In genomic region chr4:26782168-26782829, GRCh38 we compare ENCODE assay signal across 1 cellular context.
A peak's percentile ranks its signal among the peaks of the same experiment; 100 is the strongest.
TF ChIP-seq lines count a peak whose summit lies in the region.

No MANE protein-coding gene starts in this region.

TF ChIP-seq in K562, 482 proteins besides CTCF, POLR2A, EP300 and RAD21 (continued from another document and continues in another):
- TF ChIP-seq, protein P1, sequence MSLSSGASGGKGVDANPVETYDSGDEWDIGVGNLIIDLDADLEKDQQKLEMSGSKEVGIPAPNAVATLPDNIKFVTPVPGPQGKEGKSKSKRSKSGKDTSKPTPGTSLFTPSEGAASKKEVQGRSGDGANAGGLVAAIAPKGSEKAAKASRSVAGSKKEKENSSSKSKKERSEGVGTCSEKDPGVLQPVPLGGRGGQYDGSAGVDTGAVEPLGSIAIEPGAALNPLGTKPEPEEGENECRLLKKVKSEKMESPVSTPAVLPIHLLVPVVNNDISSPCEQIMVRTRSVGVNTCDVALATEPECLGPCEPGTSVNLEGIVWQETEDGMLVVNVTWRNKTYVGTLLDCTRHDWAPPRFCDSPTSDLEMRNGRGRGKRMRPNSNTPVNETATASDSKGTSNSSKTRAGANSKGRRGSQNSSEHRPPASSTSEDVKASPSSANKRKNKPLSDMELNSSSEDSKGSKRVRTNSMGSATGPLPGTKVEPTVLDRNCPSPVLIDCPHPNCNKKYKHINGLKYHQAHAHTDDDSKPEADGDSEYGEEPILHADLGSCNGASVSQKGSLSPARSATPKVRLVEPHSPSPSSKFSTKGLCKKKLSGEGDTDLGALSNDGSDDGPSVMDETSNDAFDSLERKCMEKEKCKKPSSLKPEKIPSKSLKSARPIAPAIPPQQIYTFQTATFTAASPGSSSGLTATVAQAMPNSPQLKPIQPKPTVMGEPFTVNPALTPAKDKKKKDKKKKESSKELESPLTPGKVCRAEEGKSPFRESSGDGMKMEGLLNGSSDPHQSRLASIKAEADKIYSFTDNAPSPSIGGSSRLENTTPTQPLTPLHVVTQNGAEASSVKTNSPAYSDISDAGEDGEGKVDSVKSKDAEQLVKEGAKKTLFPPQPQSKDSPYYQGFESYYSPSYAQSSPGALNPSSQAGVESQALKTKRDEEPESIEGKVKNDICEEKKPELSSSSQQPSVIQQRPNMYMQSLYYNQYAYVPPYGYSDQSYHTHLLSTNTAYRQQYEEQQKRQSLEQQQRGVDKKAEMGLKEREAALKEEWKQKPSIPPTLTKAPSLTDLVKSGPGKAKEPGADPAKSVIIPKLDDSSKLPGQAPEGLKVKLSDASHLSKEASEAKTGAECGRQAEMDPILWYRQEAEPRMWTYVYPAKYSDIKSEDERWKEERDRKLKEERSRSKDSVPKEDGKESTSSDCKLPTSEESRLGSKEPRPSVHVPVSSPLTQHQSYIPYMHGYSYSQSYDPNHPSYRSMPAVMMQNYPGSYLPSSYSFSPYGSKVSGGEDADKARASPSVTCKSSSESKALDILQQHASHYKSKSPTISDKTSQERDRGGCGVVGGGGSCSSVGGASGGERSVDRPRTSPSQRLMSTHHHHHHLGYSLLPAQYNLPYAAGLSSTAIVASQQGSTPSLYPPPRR (CRISPR knock-in tag; IDR thresholded peaks at IDR 0.05; ENCODE audit: borderline replicate concordance): no peak
- TF ChIP-seq, protein P2, sequence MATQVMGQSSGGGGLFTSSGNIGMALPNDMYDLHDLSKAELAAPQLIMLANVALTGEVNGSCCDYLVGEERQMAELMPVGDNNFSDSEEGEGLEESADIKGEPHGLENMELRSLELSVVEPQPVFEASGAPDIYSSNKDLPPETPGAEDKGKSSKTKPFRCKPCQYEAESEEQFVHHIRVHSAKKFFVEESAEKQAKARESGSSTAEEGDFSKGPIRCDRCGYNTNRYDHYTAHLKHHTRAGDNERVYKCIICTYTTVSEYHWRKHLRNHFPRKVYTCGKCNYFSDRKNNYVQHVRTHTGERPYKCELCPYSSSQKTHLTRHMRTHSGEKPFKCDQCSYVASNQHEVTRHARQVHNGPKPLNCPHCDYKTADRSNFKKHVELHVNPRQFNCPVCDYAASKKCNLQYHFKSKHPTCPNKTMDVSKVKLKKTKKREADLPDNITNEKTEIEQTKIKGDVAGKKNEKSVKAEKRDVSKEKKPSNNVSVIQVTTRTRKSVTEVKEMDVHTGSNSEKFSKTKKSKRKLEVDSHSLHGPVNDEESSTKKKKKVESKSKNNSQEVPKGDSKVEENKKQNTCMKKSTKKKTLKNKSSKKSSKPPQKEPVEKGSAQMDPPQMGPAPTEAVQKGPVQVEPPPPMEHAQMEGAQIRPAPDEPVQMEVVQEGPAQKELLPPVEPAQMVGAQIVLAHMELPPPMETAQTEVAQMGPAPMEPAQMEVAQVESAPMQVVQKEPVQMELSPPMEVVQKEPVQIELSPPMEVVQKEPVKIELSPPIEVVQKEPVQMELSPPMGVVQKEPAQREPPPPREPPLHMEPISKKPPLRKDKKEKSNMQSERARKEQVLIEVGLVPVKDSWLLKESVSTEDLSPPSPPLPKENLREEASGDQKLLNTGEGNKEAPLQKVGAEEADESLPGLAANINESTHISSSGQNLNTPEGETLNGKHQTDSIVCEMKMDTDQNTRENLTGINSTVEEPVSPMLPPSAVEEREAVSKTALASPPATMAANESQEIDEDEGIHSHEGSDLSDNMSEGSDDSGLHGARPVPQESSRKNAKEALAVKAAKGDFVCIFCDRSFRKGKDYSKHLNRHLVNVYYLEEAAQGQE (CRISPR knock-in tag; IDR thresholded peaks at IDR 0.05; ENCODE audit: low read depth): no peak
- no peak for TF ChIP-seq MCM2 (IDR thresholded peaks at IDR 0.05; ENCODE audit: low read depth)
- no peak for TF ChIP-seq CHD1 (IDR thresholded peaks at IDR 0.05; ENCODE audit: low read length)
- no peak for TF ChIP-seq NELFE (IDR thresholded peaks at IDR 0.05; ENCODE audit: insufficient read depth, insufficient read length)
- 0 out of 2 replicates have a peak, but pooled peaks have one; percentile 17 for TF ChIP-seq USF2 (CRISPR knock-in tag; IDR thresholded peaks at IDR 0.05)
- TF ChIP-seq, protein P3, sequence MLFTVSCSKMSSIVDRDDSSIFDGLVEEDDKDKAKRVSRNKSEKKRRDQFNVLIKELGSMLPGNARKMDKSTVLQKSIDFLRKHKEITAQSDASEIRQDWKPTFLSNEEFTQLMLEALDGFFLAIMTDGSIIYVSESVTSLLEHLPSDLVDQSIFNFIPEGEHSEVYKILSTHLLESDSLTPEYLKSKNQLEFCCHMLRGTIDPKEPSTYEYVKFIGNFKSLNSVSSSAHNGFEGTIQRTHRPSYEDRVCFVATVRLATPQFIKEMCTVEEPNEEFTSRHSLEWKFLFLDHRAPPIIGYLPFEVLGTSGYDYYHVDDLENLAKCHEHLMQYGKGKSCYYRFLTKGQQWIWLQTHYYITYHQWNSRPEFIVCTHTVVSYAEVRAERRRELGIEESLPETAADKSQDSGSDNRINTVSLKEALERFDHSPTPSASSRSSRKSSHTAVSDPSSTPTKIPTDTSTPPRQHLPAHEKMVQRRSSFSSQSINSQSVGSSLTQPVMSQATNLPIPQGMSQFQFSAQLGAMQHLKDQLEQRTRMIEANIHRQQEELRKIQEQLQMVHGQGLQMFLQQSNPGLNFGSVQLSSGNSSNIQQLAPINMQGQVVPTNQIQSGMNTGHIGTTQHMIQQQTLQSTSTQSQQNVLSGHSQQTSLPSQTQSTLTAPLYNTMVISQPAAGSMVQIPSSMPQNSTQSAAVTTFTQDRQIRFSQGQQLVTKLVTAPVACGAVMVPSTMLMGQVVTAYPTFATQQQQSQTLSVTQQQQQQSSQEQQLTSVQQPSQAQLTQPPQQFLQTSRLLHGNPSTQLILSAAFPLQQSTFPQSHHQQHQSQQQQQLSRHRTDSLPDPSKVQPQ (CRISPR knock-in tag; IDR thresholded peaks at IDR 0.05; ENCODE audit: borderline replicate concordance): no peak
- TF ChIP-seq PBX2 (CRISPR knock-in tag; IDR thresholded peaks at IDR 0.05; ENCODE audit: low read depth): peak; percentile 21; the same call in 1 of the 2 replicates
- TF ChIP-seq PBX2 (tag; conservative IDR thresholded peaks at IDR 0.05; ENCODE audit: low read depth): peak; percentile 94
- TF ChIP-seq HNRNPH1 (optimal IDR thresholded peaks at IDR 0.05; ENCODE audit: low read depth, low read length): no peak
- TF ChIP-seq MTA2 (IDR thresholded peaks at IDR 0.05; ENCODE audit: low read depth): peak; percentile 92
- no peak; the same call in 1 of the 2 replicates for TF ChIP-seq ZNF239 (CRISPR knock-in tag; IDR thresholded peaks at IDR 0.05)
- peak; percentile 33 for TF ChIP-seq HMGN3 (IDR thresholded peaks at IDR 0.05; ENCODE audit: borderline replicate concordance, extremely low read depth, insufficient read length, low read depth, low read length)
- TF ChIP-seq, protein P4, sequence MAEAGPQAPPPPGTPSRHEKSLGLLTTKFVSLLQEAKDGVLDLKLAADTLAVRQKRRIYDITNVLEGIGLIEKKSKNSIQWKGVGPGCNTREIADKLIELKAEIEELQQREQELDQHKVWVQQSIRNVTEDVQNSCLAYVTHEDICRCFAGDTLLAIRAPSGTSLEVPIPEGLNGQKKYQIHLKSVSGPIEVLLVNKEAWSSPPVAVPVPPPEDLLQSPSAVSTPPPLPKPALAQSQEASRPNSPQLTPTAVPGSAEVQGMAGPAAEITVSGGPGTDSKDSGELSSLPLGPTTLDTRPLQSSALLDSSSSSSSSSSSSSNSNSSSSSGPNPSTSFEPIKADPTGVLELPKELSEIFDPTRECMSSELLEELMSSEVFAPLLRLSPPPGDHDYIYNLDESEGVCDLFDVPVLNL (CRISPR knock-in tag; IDR thresholded peaks at IDR 0.05; ENCODE audit: low read depth): no peak
- TF ChIP-seq, protein P5, sequence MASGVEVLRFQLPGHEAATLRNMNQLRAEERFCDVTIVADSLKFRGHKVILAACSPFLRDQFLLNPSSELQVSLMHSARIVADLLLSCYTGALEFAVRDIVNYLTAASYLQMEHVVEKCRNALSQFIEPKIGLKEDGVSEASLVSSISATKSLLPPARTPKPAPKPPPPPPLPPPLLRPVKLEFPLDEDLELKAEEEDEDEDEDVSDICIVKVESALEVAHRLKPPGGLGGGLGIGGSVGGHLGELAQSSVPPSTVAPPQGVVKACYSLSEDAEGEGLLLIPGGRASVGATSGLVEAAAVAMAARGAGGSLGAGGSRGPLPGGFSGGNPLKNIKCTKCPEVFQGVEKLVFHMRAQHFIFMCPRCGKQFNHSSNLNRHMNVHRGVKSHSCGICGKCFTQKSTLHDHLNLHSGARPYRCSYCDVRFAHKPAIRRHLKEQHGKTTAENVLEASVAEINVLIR (CRISPR knock-in tag; IDR thresholded peaks at IDR 0.05): no peak
- no peak for TF ChIP-seq ZNF668 (CRISPR knock-in tag; IDR thresholded peaks at IDR 0.05)
- TF ChIP-seq BRD4 (IDR thresholded peaks at IDR 0.05): no peak
- no peak for TF ChIP-seq PPARD (CRISPR knock-in tag; IDR thresholded peaks at IDR 0.05)
- TF ChIP-seq MTA3 (IDR thresholded peaks at IDR 0.05; ENCODE audit: borderline replicate concordance): 0 out of 2 replicates have a peak, but pooled peaks have one; percentile 24
- TF ChIP-seq ZNF696 (CRISPR knock-in tag; conservative IDR thresholded peaks at IDR 0.05): no peak
- TF ChIP-seq HSF4 (CRISPR knock-in tag; IDR thresholded peaks at IDR 0.05; ENCODE audit: borderline replicate concordance): no peak
- TF ChIP-seq, protein P6, sequence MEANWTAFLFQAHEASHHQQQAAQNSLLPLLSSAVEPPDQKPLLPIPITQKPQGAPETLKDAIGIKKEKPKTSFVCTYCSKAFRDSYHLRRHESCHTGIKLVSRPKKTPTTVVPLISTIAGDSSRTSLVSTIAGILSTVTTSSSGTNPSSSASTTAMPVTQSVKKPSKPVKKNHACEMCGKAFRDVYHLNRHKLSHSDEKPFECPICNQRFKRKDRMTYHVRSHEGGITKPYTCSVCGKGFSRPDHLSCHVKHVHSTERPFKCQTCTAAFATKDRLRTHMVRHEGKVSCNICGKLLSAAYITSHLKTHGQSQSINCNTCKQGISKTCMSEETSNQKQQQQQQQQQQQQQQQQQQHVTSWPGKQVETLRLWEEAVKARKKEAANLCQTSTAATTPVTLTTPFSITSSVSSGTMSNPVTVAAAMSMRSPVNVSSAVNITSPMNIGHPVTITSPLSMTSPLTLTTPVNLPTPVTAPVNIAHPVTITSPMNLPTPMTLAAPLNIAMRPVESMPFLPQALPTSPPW (CRISPR knock-in tag; IDR thresholded peaks at IDR 0.05): peak; percentile 68
- no peak for TF ChIP-seq U2AF1 (optimal IDR thresholded peaks at IDR 0.05; ENCODE audit: low read depth, low read length)
- no peak for TF ChIP-seq GABPB2 (CRISPR knock-in tag; conservative IDR thresholded peaks at IDR 0.05)
- no peak for TF ChIP-seq JUN (IDR thresholded peaks at IDR 0.05; ENCODE audit: borderline replicate concordance, low read depth, low read length)
- TF ChIP-seq JUN (CRISPR knock-in tag; IDR thresholded peaks at IDR 0.05; ENCODE audit: borderline replicate concordance): no peak
- TF ChIP-seq ZNF347 (CRISPR knock-in tag; IDR thresholded peaks at IDR 0.05; ENCODE audit: low read depth): no peak
- TF ChIP-seq SETDB1 (IDR thresholded peaks at IDR 0.05; ENCODE audit: low read length): no peak
- peak; percentile 94 for TF ChIP-seq ATF7 (IDR thresholded peaks at IDR 0.05)
- TF ChIP-seq ZNF384 (IDR thresholded peaks at IDR 0.05; ENCODE audit: low read depth, low read length): 0 out of 2 replicates have a peak, but pooled peaks have one; percentile 11
- no peak for TF ChIP-seq ZNF224 (CRISPR knock-in tag; IDR thresholded peaks at IDR 0.05)
- TF ChIP-seq, protein P7, sequence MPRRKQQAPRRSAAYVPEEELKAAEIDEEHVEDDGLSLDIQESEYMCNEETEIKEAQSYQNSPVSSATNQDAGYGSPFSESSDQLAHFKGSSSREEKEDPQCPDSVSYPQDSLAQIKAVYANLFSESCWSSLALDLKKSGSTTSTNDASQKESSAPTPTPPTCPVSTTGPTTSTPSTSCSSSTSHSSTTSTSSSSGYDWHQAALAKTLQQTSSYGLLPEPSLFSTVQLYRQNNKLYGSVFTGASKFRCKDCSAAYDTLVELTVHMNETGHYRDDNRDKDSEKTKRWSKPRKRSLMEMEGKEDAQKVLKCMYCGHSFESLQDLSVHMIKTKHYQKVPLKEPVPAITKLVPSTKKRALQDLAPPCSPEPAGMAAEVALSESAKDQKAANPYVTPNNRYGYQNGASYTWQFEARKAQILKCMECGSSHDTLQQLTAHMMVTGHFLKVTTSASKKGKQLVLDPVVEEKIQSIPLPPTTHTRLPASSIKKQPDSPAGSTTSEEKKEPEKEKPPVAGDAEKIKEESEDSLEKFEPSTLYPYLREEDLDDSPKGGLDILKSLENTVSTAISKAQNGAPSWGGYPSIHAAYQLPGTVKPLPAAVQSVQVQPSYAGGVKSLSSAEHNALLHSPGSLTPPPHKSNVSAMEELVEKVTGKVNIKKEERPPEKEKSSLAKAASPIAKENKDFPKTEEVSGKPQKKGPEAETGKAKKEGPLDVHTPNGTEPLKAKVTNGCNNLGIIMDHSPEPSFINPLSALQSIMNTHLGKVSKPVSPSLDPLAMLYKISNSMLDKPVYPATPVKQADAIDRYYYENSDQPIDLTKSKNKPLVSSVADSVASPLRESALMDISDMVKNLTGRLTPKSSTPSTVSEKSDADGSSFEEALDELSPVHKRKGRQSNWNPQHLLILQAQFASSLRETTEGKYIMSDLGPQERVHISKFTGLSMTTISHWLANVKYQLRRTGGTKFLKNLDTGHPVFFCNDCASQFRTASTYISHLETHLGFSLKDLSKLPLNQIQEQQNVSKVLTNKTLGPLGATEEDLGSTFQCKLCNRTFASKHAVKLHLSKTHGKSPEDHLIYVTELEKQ (CRISPR knock-in tag; IDR thresholded peaks at IDR 0.05): no peak
- TF ChIP-seq ILK (tag; IDR thresholded peaks at IDR 0.05; ENCODE audit: borderline replicate concordance, low read depth): no peak
- TF ChIP-seq, protein P8, sequence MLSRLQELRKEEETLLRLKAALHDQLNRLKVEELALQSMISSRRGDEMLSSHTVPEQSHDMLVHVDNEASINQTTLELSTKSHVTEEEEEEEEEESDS (CRISPR knock-in tag; IDR thresholded peaks at IDR 0.05): no peak
- TF ChIP-seq ZNF165 (CRISPR knock-in tag; IDR thresholded peaks at IDR 0.05; ENCODE audit: borderline replicate concordance): no peak
